Comparison of ENCODE assay signal across 9 cellular contexts in genomic region chr2:36770542-36771287, GRCh38.
A peak's percentile ranks its signal among the peaks of the same experiment; 100 is the strongest.
DNase-seq lines count a peak whose midpoint lies in the region; ATAC-seq and TF ChIP-seq lines count a peak whose summit lies in the region.
"Had no signal": no experiment of that assay in that cellular context is flagged by ENCODE, and none has a peak within 500 bp of the region (broad histone marks: within the 10 kb centered on the region; RNA-seq: fewer than 3 reads in every experiment).

No MANE protein-coding gene starts in this region.

- no peak overlapping the region for H3K9ac ChIP-seq in mammary epithelial cell (ENCODE audit: insufficient read depth, low read length)
- no peak overlapping the region for H3K9ac ChIP-seq in mesenchymal stem cell (ENCODE audit: low read length)

- H3K9me3 ChIP-seq in mammary epithelial cell (replicated peaks; ENCODE audit: insufficient read depth, low read length) (peaks cover 2% of the 10 kb centered on the region), mesenchymal stem cell (ENCODE audit: control insufficient read depth, low read length) (no peaks in the 10 kb centered on the region)

- H4K8ac ChIP-seq in mesenchymal stem cell (ENCODE audit: low read length): no peak overlapping the region

- no peaks in the 10 kb centered on the region for H3K79me1 ChIP-seq in mesenchymal stem cell (replicated peaks; ENCODE audit: low read length, poor library complexity, severe bottlenecking)

- H2AK5ac ChIP-seq in mesenchymal stem cell (ENCODE audit: low read length, severe bottlenecking): no peak overlapping the region

- H4K20me1 ChIP-seq in mammary epithelial cell (ENCODE audit: insufficient read depth, low read length): no peaks in the 10 kb centered on the region

- H3K4me2 ChIP-seq in mammary epithelial cell (ENCODE audit: insufficient read depth, low read depth, low read length) (no peak overlapping the region), mesenchymal stem cell (ENCODE audit: low read length, poor library complexity, severe bottlenecking) (no peak overlapping the region)

- dilution Hi-C loops in mammary epithelial cell (cut with HindIII; ENCODE audit: low sequenced_read_pairs): loop anchor here (5.0 kb wide), 1 partner anchor 63 kb away; no protein-coding TSS in a partner anchor

- H3K4ac ChIP-seq in mesenchymal stem cell (ENCODE audit: low read depth in 1 of 2, low read length in 2 of 2): no peak overlapping the region

- H3K4me1 ChIP-seq in mammary epithelial cell (ENCODE audit: insufficient read depth, low read length) (no peaks in the 10 kb centered on the region), mesenchymal stem cell (ENCODE audit: control insufficient read depth, insufficient read depth, low read depth, low read length) (no peaks in the 10 kb centered on the region)

- no peak overlapping the region for H3K23ac ChIP-seq in mesenchymal stem cell (ENCODE audit: low read length in 2 of 2)

- ATAC-seq in HG03521 (IDR thresholded peaks at IDR 0.05; ENCODE audit: unreplicated experiment): no peak

- no peak overlapping the region for H3K18ac ChIP-seq in mesenchymal stem cell (ENCODE audit: low read depth in 1 of 2, low read length in 2 of 2)

- H2AFZ ChIP-seq in mammary epithelial cell (ENCODE audit: low read depth, low read length): no peak overlapping the region
- no peak overlapping the region for H2AFZ ChIP-seq in mesenchymal stem cell (ENCODE audit: low read depth, low read length)

- TF ChIP-seq CTCF in GM12873 (IDR thresholded peaks at IDR 0.05; ENCODE audit: insufficient read depth, low read depth, low read length, missing control alignments) (peak; percentile 86), mammary epithelial cell (conservative IDR thresholded peaks at IDR 0.05 in 1 of 2, IDR thresholded peaks at IDR 0.05 in 1 of 2; ENCODE audit: extremely low read depth in 1 of 2, insufficient read depth in 1 of 2, low read depth in 1 of 2, low read length in 2 of 2) (peak; percentile 88 to 93)

- WGBS in mammary epithelial cell (ENCODE audit: low coverage, missing lambda C conversion rate): 66% methylated on average over 11 of the region's 11 CpGs
- 72% methylated on average over 8 of the region's 11 CpGs for WGBS in mesenchymal stem cell

- no peaks in the 10 kb centered on the region for H3K79me2 ChIP-seq in mammary epithelial cell (ENCODE audit: insufficient read depth, low read length)

- H3K27me3 ChIP-seq in mammary epithelial cell (ENCODE audit: insufficient read depth, low read length) (no peaks in the 10 kb centered on the region), mesenchymal stem cell (ENCODE audit: control insufficient read depth in 1 of 2, insufficient read depth in 1 of 2, low read length in 2 of 2) (no peaks in the 10 kb centered on the region)

- in situ Hi-C loops in ACHN (cut with HindIII; ENCODE audit: low pct_ligation_motif_present, low pct_unique_long_range_greater_than_20kb, low sequenced_read_pairs): no loop called here
- in situ Hi-C loops in SK-MEL-5 (cut with HindIII; ENCODE audit: low pct_unique_long_range_greater_than_20kb, low sequenced_read_pairs): no loop called here
- in situ Hi-C loops in mammary epithelial cell (cut with MboI; ENCODE audit: low sequenced_read_pairs in 2 of 2): loop anchor here in 1 of 2 donors (5.0 to 10.0 kb wide), 2 partner anchors 68 to 236 kb away; no protein-coding TSS in a partner anchor

- H3K14ac ChIP-seq in mesenchymal stem cell (ENCODE audit: low read length in 2 of 2): no peak overlapping the region

- no peaks in the 10 kb centered on the region for H3K36me3 ChIP-seq in mammary epithelial cell (ENCODE audit: insufficient read depth, low read length)
- H3K36me3 ChIP-seq in mesenchymal stem cell (ENCODE audit: control insufficient read depth in 1 of 2, insufficient read depth in 2 of 2, low read depth in 1 of 2, low read length in 2 of 2): no peaks in the 10 kb centered on the region

- CTCF ChIA-PET in mammary epithelial cell (lab: Charles Lee; ENCODE audit: low non-redundant PET): interaction anchor here (0.6 kb wide), 1 partner anchor 346 kb away, joined by 3 read pairs; no protein-coding TSS in a partner anchor

- H2BK12ac ChIP-seq in mesenchymal stem cell (ENCODE audit: low read length in 2 of 2): no peak overlapping the region

- no peak overlapping the region for H3K4me3 ChIP-seq in mammary epithelial cell (replicated peaks in 1 of 3; ENCODE audit: insufficient read depth in 1 of 3, low read depth in 2 of 3, low read length in 3 of 3)
- no peak overlapping the region for H3K4me3 ChIP-seq in mesenchymal stem cell (ENCODE audit: insufficient read depth in 1 of 2, low read depth in 1 of 2, low read length in 2 of 2)

- no TSS peak for BruUV-seq in mammary epithelial cell (replicated peaks; lab: Mats Ljungman, UMichigan)

- H2BK15ac ChIP-seq in mesenchymal stem cell (ENCODE audit: low read depth, poor library complexity, severe bottlenecking): no peak overlapping the region

- no peak overlapping the region for H3K27ac ChIP-seq in mammary epithelial cell (ENCODE audit: insufficient read depth, low read depth, low read length)
- H3K27ac ChIP-seq in mesenchymal stem cell (ENCODE audit: low read length, poor library complexity, severe bottlenecking): no peak overlapping the region

- intact Hi-C loops in mammary epithelial cell (cut with micrococcal nuclease): loop anchor here (2.0 kb wide), 1 partner anchor 76 kb away; no protein-coding TSS in a partner anchor

- no peak overlapping the region for H2BK5ac ChIP-seq in mesenchymal stem cell (ENCODE audit: low read depth, low read length, poor library complexity, severe bottlenecking)

- H4K91ac ChIP-seq in mesenchymal stem cell (ENCODE audit: low read length): no peak overlapping the region

- H2BK120ac ChIP-seq in mesenchymal stem cell (ENCODE audit: low read depth, low read length): no peak overlapping the region

- DNase-seq in ACHN (peak; percentile 61), HS-27A (ENCODE audit: low read depth) (peak; percentile 42), SK-MEL-5 (ENCODE audit: low read depth, low spot score) (peak; percentile 92), mammary epithelial cell (peak; percentile 47), mesenchymal stem cell (peak; percentile 12), NCI-H774 (lab: John Stamatoyannopoulos, UW) (no peak)
- DNase-seq: left cardiac atrium had no signal
